ENCODE assay signal across 8 cellular contexts in genomic region chr7:77651544-77652162, GRCh38. TPM values are rescaled to one million over a fixed set of nuclear protein-coding genes. Genes with fewer than 3 reads are reported as not detected.
DNase-seq lines count a peak whose midpoint lies in the region; ATAC-seq and TF ChIP-seq lines count a peak whose summit lies in the region.

No MANE protein-coding gene starts in this region.

- no peaks in the 10 kb centered on the region for H3K27me3 Mint-ChIP-seq in activated naive CD8-positive, alpha-beta T cell treated with anti-CD3 and anti-CD28 coated beads, Interleukin-2, amount 50 U/mL, for 24 hours

- intact Hi-C loops in left colon (cut with DNase I, micrococcal nuclease), result no loop called here

- no peak for ATAC-seq in activated naive CD8-positive, alpha-beta T cell treated with anti-CD3 and anti-CD28 coated beads, Interleukin-2, amount 50 U/mL, for 24 hours
- ATAC-seq in GM19324 (IDR thresholded peaks at IDR 0.05; ENCODE audit: low FRiP score, unreplicated experiment) (no peak), left colon (no peak)

- no peaks in the 10 kb centered on the region for H3K9me3 Mint-ChIP-seq in activated naive CD8-positive, alpha-beta T cell treated with anti-CD3 and anti-CD28 coated beads, Interleukin-2, amount 50 U/mL, for 24 hours

- H3K27ac Mint-ChIP-seq in activated naive CD8-positive, alpha-beta T cell treated with anti-CD3 and anti-CD28 coated beads, Interleukin-2, amount 50 U/mL, for 24 hours, result no peak overlapping the region

- peak; percentile 12 for DNase-seq in AG09319 (ENCODE audit: extremely low read depth, low read depth)
- peak; percentile 72 for DNase-seq in GM03348 (ENCODE audit: low spot score)
- peak; percentile 7 for DNase-seq in NCI-H2081 treated with DMSO at 0.1 percent for 48 hours (lab: John Stamatoyannopoulos, UW)
- peak; percentile 20 for DNase-seq in activated naive CD8-positive, alpha-beta T cell treated with anti-CD3 and anti-CD28 coated beads, Interleukin-2, amount 50 U/mL, for 24 hours
- DNase-seq in iPS-NIHi11 (ENCODE audit: low spot score), result peak; percentile 56
- DNase-seq in stromal cell of bone marrow (ENCODE audit: low read depth), result peak; percentile 25
- DNase-seq in left colon, result no peak

- no peaks in the 10 kb centered on the region for H3K36me3 Mint-ChIP-seq in activated naive CD8-positive, alpha-beta T cell treated with anti-CD3 and anti-CD28 coated beads, Interleukin-2, amount 50 U/mL, for 24 hours (ENCODE audit: low read depth)

- no peak overlapping the region for H3K4me3 Mint-ChIP-seq in activated naive CD8-positive, alpha-beta T cell treated with anti-CD3 and anti-CD28 coated beads, Interleukin-2, amount 50 U/mL, for 24 hours

- TF ChIP-seq CTCF in AG09319 (IDR thresholded peaks at IDR 0.05; ENCODE audit: low read depth, low read length), result peak; percentile 73

- no peaks in the 10 kb centered on the region for H3K4me1 Mint-ChIP-seq in activated naive CD8-positive, alpha-beta T cell treated with anti-CD3 and anti-CD28 coated beads, Interleukin-2, amount 50 U/mL, for 24 hours

RNA-seq across cellular contexts. Expression of gene RSBN1L, which starts 44.6 kb away (rescaled TPM):
- 10 to 100 TPM; 20.8 to 22.5 TPM for total RNA-seq in left colon

Comparison
In these comparisons a context has a peak if more than half of its experiments do, and no peak if none do; other contexts are left out.
1. DNase-seq: peak in AG09319 (single experiment), GM03348 (single experiment), NCI-H2081 treated with DMSO at 0.1 percent for 48 hours (single experiment), activated naive CD8-positive, alpha-beta T cell treated with anti-CD3 and anti-CD28 coated beads, Interleukin-2, amount 50 U/mL, for 24 hours (single experiment), iPS-NIHi11 (single experiment) and stromal cell of bone marrow (single experiment); none in left colon (0 of 2).